8 cellular contexts compared by ENCODE assay signal in genomic region chr3:130759692-130760338, GRCh38. TPM values are rescaled to one million over a fixed set of nuclear protein-coding genes. Genes with fewer than 3 reads are reported as not detected.
DNase-seq lines count a peak whose midpoint lies in the region; ATAC-seq and TF ChIP-seq lines count a peak whose summit lies in the region.

No MANE protein-coding gene starts in this region.

- H3K36me3 ChIP-seq in prostate gland = no peaks in the 10 kb centered on the region

- intact Hi-C loops in prostate gland (cut with DNase I) = loop anchor here (1.0 to 10.0 kb wide), 2 partner anchors 133 to 265 kb away; partner anchors contain the start of genes ASTE1 and NEK11

- no peaks in the 10 kb centered on the region for H3K27me3 ChIP-seq in prostate gland (replicated peaks; ENCODE audit: insufficient read depth)

- H3K27ac ChIP-seq in prostate gland = no peak overlapping the region

- peak; percentile 73 for DNase-seq in DMS79 treated with DMSO at 0.1 percent for 48 hours (lab: John Stamatoyannopoulos, UW)
- peak; percentile 67 for DNase-seq in M059J (ENCODE audit: low read depth)
- DNase-seq in RPMI7951 (ENCODE audit: low read depth) = peak; percentile 68
- DNase-seq in activated naive CD4-positive, alpha-beta T cell treated with Interleukin-2 at 50 U/mL for 16 hours = peak; percentile 55
- peak; percentile 53 for DNase-seq in glomerular visceral epithelial cell (ENCODE audit: extremely low spot score)
- DNase-seq in prostate gland (ENCODE audit: low spot score) = peak; percentile 62
- no peak for DNase-seq in mesenteric fat pad (ENCODE audit: low spot score)

- no peaks in the 10 kb centered on the region for H3K4me1 ChIP-seq in prostate gland (replicated peaks)

- no peak overlapping the region for H3K4me3 ChIP-seq in prostate gland

- peak; percentile 80 to 89 (median 84) for TF ChIP-seq CTCF in prostate gland (IDR thresholded peaks at IDR 0.05)

- peak; percentile 70 for ATAC-seq in GM21619 (IDR thresholded peaks at IDR 0.05; ENCODE audit: unreplicated experiment)

- no peak for TF ChIP-seq POLR2A in prostate gland (IDR thresholded peaks at IDR 0.05)

- WGBS in prostate gland = 3% methylated on average over 4 of the region's 4 CpGs

- H3K9me3 ChIP-seq in prostate gland = no peaks in the 10 kb centered on the region

RNA-seq across cellular contexts. Expression of gene PIK3R4, which starts 13.2 kb away (rescaled TPM):
- 52.4 and 60.2 TPM in 2 replicates for total RNA-seq in M059J (2014; rRNA removed; shearing (Covaris generic))
- 42.4 and 56.1 TPM in 2 replicates for total RNA-seq in RPMI7951 (2014; rRNA removed; shearing (Covaris generic))
- total RNA-seq in prostate gland (10 to 100 TPM; 36.8 to 52.8 TPM), mesenteric fat pad (22.8 TPM)
